In genomic region chr3:25665646-25666136, GRCh38 we compare ENCODE assay signal across 8 cellular contexts. TPM values are rescaled to one million over a fixed set of nuclear protein-coding genes. Genes with fewer than 3 reads are reported as not detected.
DNase-seq lines count a peak whose midpoint lies in the region; ATAC-seq, FAIRE-seq and TF ChIP-seq lines count a peak whose summit lies in the region.

No MANE protein-coding gene starts in this region.

- POLR2A ChIA-PET in activated CD4-positive, alpha-beta T cell treated with anti-CD3 and anti-CD28 coated beads, Interleukin-2, amount 10 ng/mL, durations not matched to agents 7 days and 5 days (lab: Charles Lee) = no interaction called here
- POLR2A ChIA-PET in activated CD8-positive, alpha-beta T cell treated with anti-CD3 and anti-CD28 coated beads, Interleukin-2, amount 10 ng/mL, durations not matched to agents 7 days and 5 days (lab: Charles Lee) = interaction anchor here (1.2 to 2.2 kb wide), 2 partner anchors 118 to 125 kb away, joined by 4 to 9 read pairs; partner anchors contain the start of genes NGLY1 and OXSM

- FAIRE-seq in kidney (lab: Jason Lieb, UNC) = no peak

- H3K27me3 ChIP-seq in thymus (ENCODE audit: control insufficient read depth, insufficient read depth) = no peaks in the 10 kb centered on the region

- H3K4me3 Mint-ChIP-seq in activated CD4-positive, alpha-beta T cell treated with anti-CD3 and anti-CD28 coated beads, Interleukin-2, amount 10 ng/mL, durations not matched to agents 7 days and 5 days = peak overlapping the region; percentile 91
- H3K4me3 Mint-ChIP-seq in activated CD8-positive, alpha-beta T cell treated with anti-CD3 and anti-CD28 coated beads, Interleukin-2, amount 10 ng/mL, durations not matched to agents 7 days and 5 days = peak overlapping the region; percentile 88

- no peaks in the 10 kb centered on the region for H3K36me3 ChIP-seq in kidney (ENCODE audit: control insufficient read depth in 1 of 2, insufficient read depth in 2 of 2, low read length in 2 of 2)
- H3K36me3 ChIP-seq in thymus (ENCODE audit: control insufficient read depth, insufficient read depth) = no peaks in the 10 kb centered on the region

- WGBS in thymus = 5% methylated on average over 4 of the region's 4 CpGs

- peaks cover 5 to 17% of the 10 kb centered on the region in 2 donors for H3K4me1 ChIP-seq in kidney (ENCODE audit: control insufficient read depth in 1 of 2, insufficient read depth in 1 of 2, low read depth in 1 of 2, low read length in 2 of 2)
- H3K4me1 ChIP-seq in thymus (ENCODE audit: control insufficient read depth, insufficient read depth, low read length) = peaks cover 14% of the 10 kb centered on the region

- ATAC-seq in activated CD8-positive, alpha-beta T cell treated with anti-CD3 and anti-CD28 coated beads, Interleukin-2, amount 10 ng/mL, durations not matched to agents 7 days and 5 days = no peak
- ATAC-seq in HG02973 (IDR thresholded peaks at IDR 0.05; ENCODE audit: unreplicated experiment) = no peak
- no peak for ATAC-seq in GM18873 (IDR thresholded peaks at IDR 0.05; ENCODE audit: low FRiP score, unreplicated experiment)

- CTCF ChIA-PET in activated CD4-positive, alpha-beta T cell treated with anti-CD3 and anti-CD28 coated beads, Interleukin-2, amount 10 ng/mL, durations not matched to agents 7 days and 5 days (lab: Charles Lee) = interaction anchor here (1.1 to 1.4 kb wide), 3 partner anchors 10 to 124 kb away, joined by 3 to 5 read pairs (median 4); no protein-coding TSS in a partner anchor
- CTCF ChIA-PET in activated CD8-positive, alpha-beta T cell treated with anti-CD3 and anti-CD28 coated beads, Interleukin-2, amount 10 ng/mL, durations not matched to agents 7 days and 5 days (lab: Charles Lee) = interaction anchor here (0.8 to 4.0 kb wide), 7 partner anchors 9 to 191 kb away, joined by 3 to 27 read pairs (median 3); partner anchors contain the start of gene NGLY1

- H3K27ac ChIP-seq in kidney (ENCODE audit: low read depth in 2 of 2, low read length in 2 of 2) (peak overlapping the region; percentile 97), thymus (ENCODE audit: low read depth) (peak overlapping the region; percentile 95)

- H3K9me3 Mint-ChIP-seq in activated CD4-positive, alpha-beta T cell treated with anti-CD3 and anti-CD28 coated beads, Interleukin-2, amount 10 ng/mL, durations not matched to agents 7 days and 5 days = no peaks in the 10 kb centered on the region
- H3K9me3 Mint-ChIP-seq in activated CD8-positive, alpha-beta T cell treated with anti-CD3 and anti-CD28 coated beads, Interleukin-2, amount 10 ng/mL, durations not matched to agents 7 days and 5 days (ENCODE audit: insufficient read depth) = no peaks in the 10 kb centered on the region

- intact Hi-C loops in kidney (cut with DNase I) = no loop called here

- no peaks in the 10 kb centered on the region for H3K27me3 Mint-ChIP-seq in activated CD4-positive, alpha-beta T cell treated with anti-CD3 and anti-CD28 coated beads, Interleukin-2, amount 10 ng/mL, durations not matched to agents 7 days and 5 days
- H3K27me3 Mint-ChIP-seq in activated CD8-positive, alpha-beta T cell treated with anti-CD3 and anti-CD28 coated beads, Interleukin-2, amount 10 ng/mL, durations not matched to agents 7 days and 5 days (ENCODE audit: low read depth) = no peaks in the 10 kb centered on the region

- peak overlapping the region; percentile 88 to 95 for H3K4me3 ChIP-seq in kidney (ENCODE audit: low read length in 2 of 2)
- H3K4me3 ChIP-seq in thymus (ENCODE audit: low read length) = peak overlapping the region; percentile 97

- H3K36me3 Mint-ChIP-seq in activated CD4-positive, alpha-beta T cell treated with anti-CD3 and anti-CD28 coated beads, Interleukin-2, amount 10 ng/mL, durations not matched to agents 7 days and 5 days (ENCODE audit: low read depth) = peaks cover 19% of the 10 kb centered on the region
- H3K36me3 Mint-ChIP-seq in activated CD8-positive, alpha-beta T cell treated with anti-CD3 and anti-CD28 coated beads, Interleukin-2, amount 10 ng/mL, durations not matched to agents 7 days and 5 days (ENCODE audit: low read depth) = peaks cover 14% of the 10 kb centered on the region

- no peaks in the 10 kb centered on the region for H3K9me3 ChIP-seq in kidney (ENCODE audit: control insufficient read depth in 1 of 2, low read length in 2 of 2)
- H3K9me3 ChIP-seq in thymus (ENCODE audit: control insufficient read depth) = no peaks in the 10 kb centered on the region

- TF ChIP-seq CTCF in kidney (IDR thresholded peaks at IDR 0.05; ENCODE audit: borderline replicate concordance, extremely low read depth, insufficient read depth) = no peak

- H3K27ac Mint-ChIP-seq in activated CD4-positive, alpha-beta T cell treated with anti-CD3 and anti-CD28 coated beads, Interleukin-2, amount 10 ng/mL, durations not matched to agents 7 days and 5 days = peak overlapping the region; percentile 99
- H3K27ac Mint-ChIP-seq in activated CD8-positive, alpha-beta T cell treated with anti-CD3 and anti-CD28 coated beads, Interleukin-2, amount 10 ng/mL, durations not matched to agents 7 days and 5 days = peak overlapping the region; percentile 96

- no peak for DNase-seq in activated CD4-positive, alpha-beta T cell treated with anti-CD3 and anti-CD28 coated beads, Interleukin-2, amount 10 ng/mL, durations not matched to agents 7 days and 5 days
- no peak for DNase-seq in activated CD4-positive, alpha-beta T cell treated with anti-CD3 and anti-CD28 coated beads for 48 hours
- DNase-seq in activated CD8-positive, alpha-beta T cell treated with anti-CD3 and anti-CD28 coated beads, Interleukin-2, amount 10 ng/mL, durations not matched to agents 7 days and 5 days = no peak
- DNase-seq in kidney (no peak), EL (no peak)

- H3K4me1 Mint-ChIP-seq in activated CD4-positive, alpha-beta T cell treated with anti-CD3 and anti-CD28 coated beads, Interleukin-2, amount 10 ng/mL, durations not matched to agents 7 days and 5 days = peaks cover 33% of the 10 kb centered on the region
- peaks cover 30% of the 10 kb centered on the region for H3K4me1 Mint-ChIP-seq in activated CD8-positive, alpha-beta T cell treated with anti-CD3 and anti-CD28 coated beads, Interleukin-2, amount 10 ng/mL, durations not matched to agents 7 days and 5 days (ENCODE audit: low read depth)

- peak overlapping the region in 1 of 2 donors; percentile 10 for H3K9ac ChIP-seq in kidney (ENCODE audit: low read length in 2 of 2)

RNA-seq across cellular contexts. Expression of gene TOP2B, which starts 1.0 kb away (rescaled TPM):
- total RNA-seq in activated CD4-positive, alpha-beta T cell treated with anti-CD3 and anti-CD28 coated beads, Interleukin-2, amount 10 ng/mL, durations not matched to agents 7 days and 5 days = 100 to 1,000 TPM; 117 to 122 TPM
- total RNA-seq in activated CD8-positive, alpha-beta T cell treated with anti-CD3 and anti-CD28 coated beads, Interleukin-2, amount 10 ng/mL, durations not matched to agents 7 days and 5 days = 100 to 1,000 TPM; 112 to 114 TPM
- 109 TPM for total RNA-seq in kidney
- 55.0 TPM for polyA plus RNA-seq in kidney (ENCODE audit: insufficient read depth, low read depth, low replicate concordance)
- polyA plus RNA-seq in thymus = 122 TPM
